ENCODE assay signal across 8 cellular contexts in genomic region chr7:87152112-87152896, GRCh38. TPM values are rescaled to one million over a fixed set of nuclear protein-coding genes. Genes with fewer than 3 reads are reported as not detected.
DNase-seq lines count a peak whose midpoint lies in the region; ATAC-seq and TF ChIP-seq lines count a peak whose summit lies in the region.

Gene DMTF1, plus strand, starts transcription at chr7:87152453. Its CDS starts 12,489 bp downstream, at chr7:87164942.

- H3K27ac Mint-ChIP-seq in activated B cell treated with CpG ODN at 0.5 μM for 24 hours, result peak within 1 kb of the TSS; percentile 99

- peak; percentile 95 for DNase-seq in AG08395 (ENCODE audit: low spot score)
- peak; percentile 96 for DNase-seq in NCI-H345 (lab: John Stamatoyannopoulos, UW)
- peak; percentile 81 for DNase-seq in activated B cell treated with CpG ODN at 0.5 μM for 24 hours
- peak; percentile 41 to 96 (median 91) for DNase-seq in caudate nucleus (lab: John Stamatoyannopoulos, UW)
- peak; percentile 94 for DNase-seq in inferior parietal cortex (ENCODE audit: extremely low spot score)
- DNase-seq in spleen, result peak; percentile 98

- intact Hi-C loops in activated B cell treated with CpG ODN at 0.5 μM for 24 hours (cut with micrococcal nuclease), result loop anchor here (1.0 to 10.0 kb wide), 12 partner anchors 35 to 1065 kb away; partner anchors contain the start of genes ADAM22, CROT, DBF4 and ELAPOR2
- intact Hi-C loops in spleen (cut with DNase I; ENCODE audit: low total_unique reads), result no loop called here

- H3K36me3 Mint-ChIP-seq in activated B cell treated with CpG ODN at 0.5 μM for 24 hours (ENCODE audit: low read depth), result peaks cover 30% of the 10 kb centered on the region

- CTCF ChIA-PET in activated B cell treated with CpG ODN at 0.5 μM for 24 hours (lab: Charles Lee), result interaction anchor here (0.7 to 1.0 kb wide), 2 partner anchors 10 to 70 kb away, joined by 3 read pairs; no protein-coding TSS in a partner anchor

- ATAC-seq in HG03196 (IDR thresholded peaks at IDR 0.05; ENCODE audit: unreplicated experiment), result peak; percentile 82
- ATAC-seq in activated B cell treated with CpG ODN at 0.5 μM for 24 hours (ENCODE audit: low read depth), result peak; percentile 85

- no peaks in the 10 kb centered on the region for H3K9me3 ChIP-seq in spleen

- POLR2A ChIA-PET in activated B cell treated with CpG ODN at 0.5 μM for 24 hours (lab: Charles Lee), result interaction anchor here (0.6 to 9.4 kb wide), 20 partner anchors 9 to 723 kb away, joined by 3 to 311 read pairs (median 5); partner anchors contain the start of genes CROT, DBF4, ELAPOR2 and SLC25A40

- peaks cover 49% of the 10 kb centered on the region for H3K4me1 Mint-ChIP-seq in activated B cell treated with CpG ODN at 0.5 μM for 24 hours

- peaks cover 29 to 57% (median 49%) of the 10 kb centered on the region in 6 donors for H3K4me1 ChIP-seq in spleen

- in situ Hi-C loops in GM18951 (cut with MboI; ENCODE audit: low sequenced_read_pairs, unreplicated experiment), result no loop called here

- H3K9me3 Mint-ChIP-seq in activated B cell treated with CpG ODN at 0.5 μM for 24 hours, result no peaks in the 10 kb centered on the region

- 0 to 1% (median 0%) methylated on average over 61 to 71 of the region's 71 CpGs for WGBS in spleen, 5 donors

- peak within 1 kb of the TSS; percentile 97 for H3K27ac ChIP-seq in caudate nucleus (ENCODE audit: low read depth, low read length)
- peak within 1 kb of the TSS; percentile 92 to 99 (median 98) for H3K27ac ChIP-seq in spleen

- H3K4me3 ChIP-seq in spleen, result peak within 1 kb of the TSS; percentile 54 to 96 (median 86)

- H3K4me3 Mint-ChIP-seq in activated B cell treated with CpG ODN at 0.5 μM for 24 hours, result peak within 1 kb of the TSS; percentile 99

- TF ChIP-seq POLR2A in GM18951 (IDR thresholded peaks at IDR 0.05; ENCODE audit: extremely low read depth, insufficient read depth, insufficient read length), result peak; percentile 93
- peak; percentile 26 to 42 (median 32) for TF ChIP-seq POLR2A in spleen (IDR thresholded peaks at IDR 0.05)

- H3K36me3 ChIP-seq in spleen, result no peaks in the 10 kb centered on the region

- H3K27me3 ChIP-seq in spleen (replicated peaks in 1 of 7), result no peaks in the 10 kb centered on the region

- no peaks in the 10 kb centered on the region for H3K27me3 Mint-ChIP-seq in activated B cell treated with CpG ODN at 0.5 μM for 24 hours

- TF ChIP-seq CTCF in activated B cell treated with CpG ODN at 0.5 μM for 24 hours (IDR thresholded peaks at IDR 0.05), result no peak
- TF ChIP-seq CTCF in spleen (IDR thresholded peaks at IDR 0.05 in 8 of 11, conservative IDR thresholded peaks at IDR 0.05 in 3 of 11), result peak in 3 of 11 experiments; percentile 26 to 30 (median 28)

RNA-seq across cellular contexts. Expression of gene DMTF1, which starts in this region (rescaled TPM):
- total RNA-seq in activated B cell treated with CpG ODN at 0.5 μM for 24 hours, result 159 and 175 TPM in 2 replicates
- total RNA-seq in spleen, result 100 to 1,000 TPM in 6 of 7 donors, 10 to 100 TPM in 1; 95.5 to 190 (median 128) TPM
- 10 to 100 TPM; 23.2 to 32.4 (median 31.7) TPM for polyA plus RNA-seq in spleen

Comparison
In these comparisons a context has a peak if more than half of its experiments do, and no peak if none do; other contexts are left out.
1. Peak in every context shown above with its lines: DNase-seq, ATAC-seq, H3K4me3 ChIP-seq and H3K27ac ChIP-seq.